10 cellular contexts compared by ENCODE assay signal in the genomic region with DNA sequence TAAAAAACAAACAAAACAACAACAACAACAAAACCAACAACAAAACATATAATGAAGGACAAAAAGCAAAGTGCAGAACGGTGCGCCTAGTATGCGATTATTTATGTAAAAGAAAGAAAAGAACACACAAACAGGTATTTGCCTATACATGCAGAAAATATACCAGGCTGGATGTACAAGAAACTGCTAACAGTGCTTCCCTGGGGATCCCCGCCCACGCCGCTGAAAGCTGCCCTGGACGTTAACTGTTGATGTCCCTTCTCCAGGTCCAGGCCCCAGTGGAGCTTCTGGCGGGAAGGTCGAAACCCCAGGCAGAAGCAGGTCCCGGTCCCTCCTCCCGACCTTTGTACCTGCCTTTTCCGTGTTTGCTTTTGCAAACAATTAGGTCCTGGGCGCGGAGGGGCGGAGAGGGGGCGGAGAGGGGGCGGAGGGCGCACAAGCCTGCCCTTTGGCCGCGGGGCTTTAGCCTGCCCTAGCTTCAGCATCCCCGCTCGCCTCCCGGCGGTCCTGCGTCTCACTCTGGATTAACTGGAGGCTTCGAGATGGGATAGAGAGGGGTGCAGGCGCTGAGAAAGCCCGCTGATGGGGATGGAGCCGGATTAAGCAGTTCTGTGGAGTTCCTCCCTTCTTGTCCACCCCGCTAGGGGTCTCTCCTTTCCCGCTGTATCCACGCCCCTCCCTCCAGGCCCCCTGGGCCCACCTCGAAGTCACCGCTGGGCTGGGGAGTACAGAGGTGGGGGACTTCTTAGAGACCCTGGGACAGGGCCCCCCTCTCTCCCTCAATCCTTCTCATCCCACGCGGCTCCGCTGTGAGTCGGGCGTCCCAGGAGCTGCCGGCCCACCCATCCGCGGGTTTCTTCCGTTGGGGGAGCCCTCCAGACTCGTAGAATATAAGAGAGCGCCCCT. TPM values are rescaled to one million over a fixed set of nuclear protein-coding genes. Genes with fewer than 3 reads are reported as not detected.
A peak's percentile ranks its signal among the peaks of the same experiment; 100 is the strongest.
DNase-seq lines count a peak whose midpoint lies in the region; ATAC-seq and TF ChIP-seq lines count a peak whose summit lies in the region.
"Had no signal": no experiment of that assay in that cellular context is flagged by ENCODE, and none has a peak within 500 bp of the region (broad histone marks: within the 10 kb centered on the region; RNA-seq: fewer than 3 reads in every experiment).

No MANE protein-coding gene starts in this region.

- no peak overlapping the region for H3K27ac Mint-ChIP-seq in activated CD8-positive, alpha-beta T cell treated with anti-CD3 and anti-CD28 coated beads, Interleukin-2, amount 10 ng/mL, durations not matched to agents 7 days and 5 days
- no peak overlapping the region for H3K27ac Mint-ChIP-seq in activated CD8-positive, alpha-beta T cell treated with anti-CD3 and anti-CD28 coated beads for 36 hours

- H3K27me3 ChIP-seq in kidney epithelial cell (ENCODE audit: control insufficient read depth, insufficient read depth, low read length) (peaks cover 7% of the 10 kb centered on the region), thoracic aorta (replicated peaks; ENCODE audit: insufficient read depth) (no peaks in the 10 kb centered on the region)
- H3K27me3 ChIP-seq: SJSA1 had no signal

- peaks cover 7 to 21% of the 10 kb centered on the region in 2 donors for H3K4me1 ChIP-seq in thoracic aorta (ENCODE audit: control insufficient read depth in 1 of 2, low read depth in 2 of 2)

- H3K4me1 Mint-ChIP-seq in activated CD8-positive, alpha-beta T cell treated with anti-CD3 and anti-CD28 coated beads, Interleukin-2, amount 10 ng/mL, durations not matched to agents 7 days and 5 days (ENCODE audit: low read depth) = peaks cover 21% of the 10 kb centered on the region
- H3K4me1 Mint-ChIP-seq in activated CD8-positive, alpha-beta T cell treated with anti-CD3 and anti-CD28 coated beads for 36 hours (ENCODE audit: low read depth) = peaks cover 4% of the 10 kb centered on the region

- peaks cover 24% of the 10 kb centered on the region for H3K27me3 Mint-ChIP-seq in activated CD8-positive, alpha-beta T cell treated with anti-CD3 and anti-CD28 coated beads, Interleukin-2, amount 10 ng/mL, durations not matched to agents 7 days and 5 days (ENCODE audit: low read depth)
- peaks cover 14% of the 10 kb centered on the region for H3K27me3 Mint-ChIP-seq in activated CD8-positive, alpha-beta T cell treated with anti-CD3 and anti-CD28 coated beads for 36 hours

- H3K27ac ChIP-seq in thoracic aorta = no peak overlapping the region
- H3K27ac ChIP-seq: SJSA1 had no signal

- DNase-seq in activated CD8-positive, alpha-beta T cell treated with anti-CD3 and anti-CD28 coated beads, Interleukin-2, amount 10 ng/mL, durations not matched to agents 7 days and 5 days = no peak
- no peak for DNase-seq in activated CD8-positive, alpha-beta T cell treated with anti-CD3 and anti-CD28 coated beads for 36 hours
- DNase-seq in astrocyte of the spinal cord (ENCODE audit: low read depth, low spot score) = no peak
- no peak for DNase-seq in kidney epithelial cell (ENCODE audit: low read depth)
- no peak for DNase-seq in thoracic aorta (ENCODE audit: low spot score)
- no peak for DNase-seq in OCI-M1 (lab: John Stamatoyannopoulos, UW)
- DNase-seq: DND-41 had no signal

- peak overlapping the region; percentile 18 for H3K4me3 Mint-ChIP-seq in activated CD8-positive, alpha-beta T cell treated with anti-CD3 and anti-CD28 coated beads, Interleukin-2, amount 10 ng/mL, durations not matched to agents 7 days and 5 days
- H3K4me3 Mint-ChIP-seq in activated CD8-positive, alpha-beta T cell treated with anti-CD3 and anti-CD28 coated beads for 36 hours = no peak overlapping the region

- no peaks in the 10 kb centered on the region for H3K9me3 ChIP-seq in thoracic aorta
- H3K9me3 ChIP-seq: SJSA1 had no signal

- ATAC-seq in activated CD8-positive, alpha-beta T cell treated with anti-CD3 and anti-CD28 coated beads, Interleukin-2, amount 10 ng/mL, durations not matched to agents 7 days and 5 days = no peak
- no peak for ATAC-seq in activated CD8-positive, alpha-beta T cell treated with anti-CD3 and anti-CD28 coated beads for 36 hours
- ATAC-seq in thoracic aorta (ENCODE audit: insufficient number of reproducible peaks, low FRiP score, low read depth) (no peak), GM18505 (IDR thresholded peaks at IDR 0.05; ENCODE audit: unreplicated experiment) (no peak), HG03039 (IDR thresholded peaks at IDR 0.05; ENCODE audit: unreplicated experiment) (no peak)

- no peaks in the 10 kb centered on the region for H3K9me3 Mint-ChIP-seq in activated CD8-positive, alpha-beta T cell treated with anti-CD3 and anti-CD28 coated beads, Interleukin-2, amount 10 ng/mL, durations not matched to agents 7 days and 5 days (ENCODE audit: insufficient read depth)
- H3K9me3 Mint-ChIP-seq in activated CD8-positive, alpha-beta T cell treated with anti-CD3 and anti-CD28 coated beads for 36 hours = no peaks in the 10 kb centered on the region

- peak overlapping the region; percentile 10 for H3K4me3 ChIP-seq in astrocyte of the spinal cord (ENCODE audit: low read depth, low read length)
- no peak overlapping the region for H3K4me3 ChIP-seq in kidney epithelial cell (ENCODE audit: low read depth, low read length)
- peak overlapping the region; percentile 34 for H3K4me3 ChIP-seq in thoracic aorta
- H3K4me3 ChIP-seq: SJSA1 had no signal

- no peaks in the 10 kb centered on the region for H3K36me3 Mint-ChIP-seq in activated CD8-positive, alpha-beta T cell treated with anti-CD3 and anti-CD28 coated beads, Interleukin-2, amount 10 ng/mL, durations not matched to agents 7 days and 5 days (ENCODE audit: low read depth)
- no peaks in the 10 kb centered on the region for H3K36me3 Mint-ChIP-seq in activated CD8-positive, alpha-beta T cell treated with anti-CD3 and anti-CD28 coated beads for 36 hours (ENCODE audit: low read depth)

- no peak for TF ChIP-seq POLR2A in GM18505 (IDR thresholded peaks at IDR 0.05; ENCODE audit: borderline replicate concordance, extremely low read depth, insufficient read depth, insufficient read length)

- POLR2A ChIA-PET in activated CD8-positive, alpha-beta T cell treated with anti-CD3 and anti-CD28 coated beads, Interleukin-2, amount 10 ng/mL, durations not matched to agents 7 days and 5 days (lab: Charles Lee) = interaction anchor here (0.7 to 1.4 kb wide), 2 partner anchors 12 to 211 kb away, joined by 4 to 6 read pairs; no protein-coding TSS in a partner anchor
- POLR2A ChIA-PET in activated CD8-positive, alpha-beta T cell treated with anti-CD3 and anti-CD28 coated beads for 36 hours (lab: Charles Lee) = interaction anchor here (1.5 kb wide), 1 partner anchor 9 kb away, joined by 6 read pairs; the partner anchor contains the start of gene AHCY

- CTCF ChIA-PET in activated CD8-positive, alpha-beta T cell treated with anti-CD3 and anti-CD28 coated beads, Interleukin-2, amount 10 ng/mL, durations not matched to agents 7 days and 5 days (lab: Charles Lee) = interaction anchor here (0.8 to 5.4 kb wide), 39 partner anchors 11 to 456 kb away, joined by 3 to 124 read pairs (median 12); partner anchors contain the start of genes AHCY, DYNLRB1 and TP53INP2
- CTCF ChIA-PET in activated CD8-positive, alpha-beta T cell treated with anti-CD3 and anti-CD28 coated beads for 36 hours (lab: Charles Lee) = interaction anchor here (0.9 to 8.3 kb wide), 43 partner anchors 7 to 457 kb away, joined by 3 to 114 read pairs (median 12); partner anchors contain the start of genes AHCY, DYNLRB1, ITCH and MAP1LC3A

- in situ Hi-C loops in astrocyte of the spinal cord (cut with HindIII; ENCODE audit: low sequenced_read_pairs) = no loop called here

- intact Hi-C loops in activated CD8-positive, alpha-beta T cell treated with anti-CD3 and anti-CD28 coated beads for 36 hours (cut with micrococcal nuclease) = loop anchor here (2.0 kb wide), 1 partner anchor 161 kb away; no protein-coding TSS in a partner anchor

- H3K36me3 ChIP-seq in kidney epithelial cell (ENCODE audit: control insufficient read depth, insufficient read depth, low read length) (no peaks in the 10 kb centered on the region), thoracic aorta (no peaks in the 10 kb centered on the region)
- H3K36me3 ChIP-seq: SJSA1 had no signal

- no peak for TF ChIP-seq CTCF in activated CD8-positive, alpha-beta T cell treated with anti-CD3 and anti-CD28 coated beads for 36 hours (IDR thresholded peaks at IDR 0.05)
- TF ChIP-seq CTCF in astrocyte of the spinal cord (IDR thresholded peaks at IDR 0.05; ENCODE audit: low read depth, low read length) (peak; percentile 23), kidney epithelial cell (IDR thresholded peaks at IDR 0.05; ENCODE audit: insufficient read depth, low read length, poor library complexity, severe bottlenecking) (peak; percentile 25), thoracic aorta (IDR thresholded peaks at IDR 0.05) (no peak)

RNA-seq across cellular contexts. Expression of gene AHCY, which starts 8.2 kb away (rescaled TPM):
- total RNA-seq in activated CD8-positive, alpha-beta T cell treated with anti-CD3 and anti-CD28 coated beads, Interleukin-2, amount 10 ng/mL, durations not matched to agents 7 days and 5 days = 10 to 100 TPM; 90.2 to 94.4 TPM
- total RNA-seq in activated CD8-positive, alpha-beta T cell treated with anti-CD3 and anti-CD28 coated beads for 36 hours = 100 to 1,000 TPM; 256 to 258 TPM
- 199 and 212 TPM in 2 replicates for total RNA-seq in kidney epithelial cell
- total RNA-seq in thoracic aorta = 10 to 100 TPM; 38.7 to 71.8 TPM

RNA-seq across cellular contexts. Expression of gene ITCH, which starts 51.7 kb away (rescaled TPM):
- 10 to 100 TPM; 52.1 to 59.9 TPM for total RNA-seq in activated CD8-positive, alpha-beta T cell treated with anti-CD3 and anti-CD28 coated beads, Interleukin-2, amount 10 ng/mL, durations not matched to agents 7 days and 5 days
- 10 to 100 TPM; 46.0 to 51.8 TPM for total RNA-seq in activated CD8-positive, alpha-beta T cell treated with anti-CD3 and anti-CD28 coated beads for 36 hours
- total RNA-seq in kidney epithelial cell (47.8 and 53.5 TPM in 2 replicates), thoracic aorta (10 to 100 TPM; 46.2 to 70.6 TPM)

Comparison
In these comparisons a context has a peak if more than half of its experiments do, and no peak if none do; other contexts are left out.
1. CTCF ChIP-seq: peak in astrocyte of the spinal cord (single experiment) and kidney epithelial cell (single experiment); none in activated CD8-positive, alpha-beta T cell treated with anti-CD3 and anti-CD28 coated beads for 36 hours (single experiment) and thoracic aorta (single experiment).